Comparison of ENCODE assay signal across 29 cellular contexts in the genomic region with DNA sequence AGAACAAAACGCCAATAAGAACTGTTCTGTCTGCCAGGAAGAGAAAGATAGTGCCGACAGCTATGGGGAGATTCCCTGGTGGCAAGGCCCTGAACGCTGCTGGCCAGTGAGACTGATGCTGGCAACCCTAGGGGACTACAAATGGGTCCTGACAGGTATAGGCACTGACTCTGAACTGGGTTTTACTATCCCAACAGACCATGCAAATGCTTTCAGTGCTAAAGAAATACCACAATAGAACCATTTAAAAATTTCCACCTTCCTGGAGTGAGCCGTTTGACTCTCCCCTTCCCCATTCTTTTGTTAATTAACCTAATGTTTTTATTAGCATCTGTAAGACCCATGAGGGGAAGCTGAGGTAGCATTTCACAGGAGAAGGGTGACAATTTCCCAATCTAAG. TPM values are rescaled to one million over a fixed set of nuclear protein-coding genes. Genes with fewer than 3 reads are reported as not detected.
"Had no signal": no experiment of that assay in that cellular context is flagged by ENCODE, and none has a peak within 500 bp of the region (broad histone marks: within the 10 kb centered on the region; RNA-seq: fewer than 3 reads in every experiment).

No MANE protein-coding gene starts in this region.

- H3K27ac Mint-ChIP-seq: activated B cell treated with CpG ODN at 0.5 μM for 24 hours; activated CD4-positive, alpha-beta memory T cell treated with anti-CD3 and anti-CD28 coated beads, Interleukin-2, amount 10 ng/mL, durations not matched to agents 7 days and 5 days; activated CD8-positive, alpha-beta memory T cell treated with anti-CD3 and anti-CD28 coated beads, Interleukin-2, amount 10 ng/mL, durations not matched to agents 7 days and 5 days; activated naive CD8-positive, alpha-beta T cell treated with anti-CD3 and anti-CD28 coated beads, Interleukin-2, amount 10 ng/mL, durations not matched to agents 7 days and 5 days; activated T-helper 17 cell treated with anti-CD3 and anti-CD28 coated beads, Interleukin-2, amount 50 U/mL, for 72 hours had no signal

- H3K36me3 ChIP-seq: ovary had no signal

- H3K27ac ChIP-seq: dorsolateral prefrontal cortex, ovary, psoas muscle, thyroid gland had no signal

- H3K4me3 ChIP-seq: dorsolateral prefrontal cortex, mucosa of descending colon, ovary, psoas muscle, thyroid gland had no signal

- H3K27me3 Mint-ChIP-seq: activated B cell treated with CpG ODN at 0.5 μM for 24 hours; activated CD4-positive, alpha-beta memory T cell treated with anti-CD3 and anti-CD28 coated beads, Interleukin-2, amount 10 ng/mL, durations not matched to agents 7 days and 5 days; activated CD8-positive, alpha-beta memory T cell treated with anti-CD3 and anti-CD28 coated beads, Interleukin-2, amount 10 ng/mL, durations not matched to agents 7 days and 5 days; activated naive CD8-positive, alpha-beta T cell treated with anti-CD3 and anti-CD28 coated beads, Interleukin-2, amount 10 ng/mL, durations not matched to agents 7 days and 5 days; activated T-helper 17 cell treated with anti-CD3 and anti-CD28 coated beads, Interleukin-2, amount 50 U/mL, for 72 hours; naive B cell had no signal

- H3K27me3 ChIP-seq: dorsolateral prefrontal cortex, ovary, thyroid gland had no signal

- H3K4me1 Mint-ChIP-seq: activated T-helper 17 cell treated with anti-CD3 and anti-CD28 coated beads, Interleukin-2, amount 50 U/mL, for 72 hours had no signal

- DNase-seq: activated B cell treated with CpG ODN at 0.5 μM for 24 hours; activated CD4-positive, alpha-beta memory T cell treated with anti-CD3 and anti-CD28 coated beads, Interleukin-2, amount 10 ng/mL, durations not matched to agents 7 days and 5 days; activated CD4-positive, alpha-beta T cell treated with anti-CD3 and anti-CD28 coated beads for 48 hours; activated CD8-positive, alpha-beta memory T cell treated with anti-CD3 and anti-CD28 coated beads, Interleukin-2, amount 10 ng/mL, durations not matched to agents 7 days and 5 days; activated naive CD4-positive, alpha-beta T cell treated with Interleukin-2 at 50 U/mL for 16 hours; activated naive CD8-positive, alpha-beta T cell treated with anti-CD3 and anti-CD28 coated beads, Interleukin-2, amount 10 ng/mL, durations not matched to agents 7 days and 5 days; activated T-cell treated with anti-CD3 and anti-CD28 coated beads, Interleukin-2, amount 50 U/mL, for 1 hour; amygdala; caudate nucleus; dorsolateral prefrontal cortex; foreskin melanocyte; glutamatergic neuron; hippocampal formation; kidney; mucosa of descending colon; naive B cell; ovary; psoas muscle; right cardiac atrium; stimulated activated CD4-positive, alpha-beta T cell treated with anti-CD3 and anti-CD28 coated beads, Interleukin-2, amount 100 ng/mL, for 24 hours; stimulated activated naive CD4-positive, alpha-beta T cell treated with Interleukin-2 at 50 U/mL for 16 hours; thyroid gland had no signal

- H3K4me1 ChIP-seq: thyroid gland had no signal

- ATAC-seq: activated CD8-positive, alpha-beta memory T cell treated with anti-CD3 and anti-CD28 coated beads, Interleukin-2, amount 10 ng/mL, durations not matched to agents 7 days and 5 days; activated T-helper 17 cell treated with anti-CD3 and anti-CD28 coated beads, Interleukin-2, amount 50 U/mL, for 72 hours; left lobe of liver; mucosa of descending colon; psoas muscle; right cardiac atrium had no signal

- H3K4me3 Mint-ChIP-seq: activated B cell treated with CpG ODN at 0.5 μM for 24 hours; activated CD4-positive, alpha-beta memory T cell treated with anti-CD3 and anti-CD28 coated beads, Interleukin-2, amount 10 ng/mL, durations not matched to agents 7 days and 5 days; activated CD8-positive, alpha-beta memory T cell treated with anti-CD3 and anti-CD28 coated beads, Interleukin-2, amount 10 ng/mL, durations not matched to agents 7 days and 5 days; activated naive CD8-positive, alpha-beta T cell treated with anti-CD3 and anti-CD28 coated beads, Interleukin-2, amount 10 ng/mL, durations not matched to agents 7 days and 5 days; activated T-helper 17 cell treated with anti-CD3 and anti-CD28 coated beads, Interleukin-2, amount 50 U/mL, for 72 hours; naive B cell had no signal

- H3K9me3 ChIP-seq: mucosa of descending colon, ovary, psoas muscle, thyroid gland had no signal

- H3K9me3 Mint-ChIP-seq: activated CD4-positive, alpha-beta memory T cell treated with anti-CD3 and anti-CD28 coated beads, Interleukin-2, amount 10 ng/mL, durations not matched to agents 7 days and 5 days; activated naive CD8-positive, alpha-beta T cell treated with anti-CD3 and anti-CD28 coated beads, Interleukin-2, amount 10 ng/mL, durations not matched to agents 7 days and 5 days; activated T-helper 17 cell treated with anti-CD3 and anti-CD28 coated beads, Interleukin-2, amount 50 U/mL, for 72 hours had no signal

RNA-seq across cellular contexts. Expression of gene HTR3B, which starts 54.9 kb away (rescaled TPM):
- total RNA-seq: activated CD4-positive, alpha-beta memory T cell treated with anti-CD3 and anti-CD28 coated beads, Interleukin-2, amount 10 ng/mL, durations not matched to agents 7 days and 5 days; activated CD8-positive, alpha-beta memory T cell treated with anti-CD3 and anti-CD28 coated beads, Interleukin-2, amount 10 ng/mL, durations not matched to agents 7 days and 5 days; activated naive CD8-positive, alpha-beta T cell treated with anti-CD3 and anti-CD28 coated beads, Interleukin-2, amount 10 ng/mL, durations not matched to agents 7 days and 5 days; activated T-helper 17 cell treated with anti-CD3 and anti-CD28 coated beads, Interleukin-2, amount 50 U/mL, for 72 hours; epithelial cell of proximal tubule; left lobe of liver; lung microvascular endothelial cell; mucosa of descending colon; ovary; psoas muscle; right cardiac atrium; skeletal muscle tissue; subcutaneous adipose tissue; thyroid gland; ureter had no signal
- polyA plus RNA-seq: ovary, right cardiac atrium had no signal
